8 cellular contexts compared by ENCODE assay signal in the genomic region with DNA sequence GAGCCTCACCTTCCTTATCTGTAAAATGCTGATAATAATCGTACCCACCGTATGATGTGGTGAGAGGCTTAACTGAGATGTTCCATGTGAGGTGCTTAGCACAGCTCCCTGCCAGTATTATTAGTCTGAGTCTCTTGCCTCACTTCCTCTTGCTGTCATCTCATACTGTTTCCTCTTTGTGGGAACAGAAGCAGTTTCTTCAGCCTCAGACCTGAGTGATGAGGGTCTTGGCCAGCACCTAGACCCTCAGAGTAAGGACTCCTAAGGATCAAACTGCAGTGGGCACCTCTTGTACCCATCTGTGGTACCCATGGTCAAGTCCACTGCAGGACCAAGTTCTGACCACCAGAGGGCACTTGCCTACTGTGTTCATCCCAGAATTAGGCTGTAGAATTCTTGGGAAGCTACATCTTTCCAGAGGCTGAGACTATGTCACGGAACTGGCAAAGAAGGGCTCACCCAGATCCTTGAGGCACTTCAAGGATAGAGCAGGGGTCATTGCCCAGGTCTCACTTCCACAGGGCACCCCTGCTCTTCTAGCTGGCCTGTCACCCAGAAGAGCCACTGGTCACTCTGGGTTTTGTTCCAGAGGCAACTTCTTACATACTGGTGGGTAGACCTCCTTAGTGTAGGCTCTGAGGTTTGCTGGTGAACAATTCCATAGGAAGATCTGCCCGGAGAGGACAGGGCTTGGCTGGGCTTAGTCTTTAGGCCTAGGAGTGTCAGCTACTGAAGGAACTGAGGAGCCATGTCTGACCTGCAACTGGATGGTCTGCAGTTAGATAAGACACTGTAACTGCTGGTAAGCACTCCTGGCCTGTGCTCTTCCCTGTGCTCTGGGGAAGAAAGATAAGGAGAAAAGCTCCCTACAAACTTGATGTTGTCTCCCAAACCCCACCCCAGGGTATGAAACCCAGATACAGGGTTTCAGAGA. TPM values are rescaled to one million over a fixed set of nuclear protein-coding genes. Genes with fewer than 3 reads are reported as not detected.
DNase-seq lines count a peak whose midpoint lies in the region; ATAC-seq, FAIRE-seq and TF ChIP-seq lines count a peak whose summit lies in the region.

No MANE protein-coding gene starts in this region.

- no peaks in the 10 kb centered on the region for H3K9me3 Mint-ChIP-seq in activated T-helper 2 cell treated with anti-CD3 and anti-CD28 coated beads, Interferon-gamma antibody, Interleukin-2, Interleukin-4, amounts not matched to agents 10 μg/mL and 5 μg/mL and 100 μg/mL, durations not matched to agents 14 hours and 24 hours and 36 hours

- CTCF ChIA-PET in Panc1 (lab: Charles Lee): interaction anchor here (0.6 to 1.3 kb wide), 3 partner anchors 13 to 142 kb away, joined by 3 to 4 read pairs (median 4); no protein-coding TSS in a partner anchor

- intact Hi-C loops in Panc1 (cut with micrococcal nuclease; ENCODE audit: unreplicated experiment): no loop called here
- intact Hi-C loops in activated T-helper 2 cell treated with anti-CD3 and anti-CD28 coated beads, Interferon-gamma antibody, Interleukin-2, Interleukin-4, amounts not matched to agents 10 μg/mL and 5 μg/mL and 100 μg/mL, durations not matched to agents 14 hours and 24 hours and 36 hours (cut with micrococcal nuclease): loop anchor here (1.0 to 5.0 kb wide), 2 partner anchors 154 to 554 kb away; no protein-coding TSS in a partner anchor

- POLR2A ChIA-PET in Panc1 (lab: Charles Lee): no interaction called here

- H3K27ac Mint-ChIP-seq in activated T-helper 2 cell treated with anti-CD3 and anti-CD28 coated beads, Interferon-gamma antibody, Interleukin-2, Interleukin-4, amounts not matched to agents 10 μg/mL and 5 μg/mL and 100 μg/mL, durations not matched to agents 14 hours and 24 hours and 36 hours: no peak overlapping the region

- no peak for FAIRE-seq in frontal cortex (lab: Jason Lieb, UNC)

- peak; percentile 94 for TF ChIP-seq CTCF in Panc1 (IDR thresholded peaks at IDR 0.05)

- no peak overlapping the region for H3K4me3 Mint-ChIP-seq in activated T-helper 2 cell treated with anti-CD3 and anti-CD28 coated beads, Interferon-gamma antibody, Interleukin-2, Interleukin-4, amounts not matched to agents 10 μg/mL and 5 μg/mL and 100 μg/mL, durations not matched to agents 14 hours and 24 hours and 36 hours (ENCODE audit: low read depth)

- peaks cover 2% of the 10 kb centered on the region for H3K4me1 Mint-ChIP-seq in activated T-helper 2 cell treated with anti-CD3 and anti-CD28 coated beads, Interferon-gamma antibody, Interleukin-2, Interleukin-4, amounts not matched to agents 10 μg/mL and 5 μg/mL and 100 μg/mL, durations not matched to agents 14 hours and 24 hours and 36 hours (ENCODE audit: low read depth)

- peak; percentile 85 for ATAC-seq in Panc1
- no peak for ATAC-seq in HG03520 (IDR thresholded peaks at IDR 0.05; ENCODE audit: unreplicated experiment)

- no peaks in the 10 kb centered on the region; the same call in 1 of the 2 replicates for H3K36me3 ChIP-seq in Panc1 (ENCODE audit: control insufficient read depth, insufficient read depth, low read length)

- no peaks in the 10 kb centered on the region for H3K4me1 ChIP-seq in Panc1 (ENCODE audit: control insufficient read depth, insufficient read depth, low read length)

- in situ Hi-C loops in Panc1 (cut with HindIII; ENCODE audit: low pct_unique_long_range_greater_than_20kb, low sequenced_read_pairs): no loop called here

- no peak overlapping the region for H3K27ac ChIP-seq in Panc1 (ENCODE audit: low read length)

- BruUV-seq in Panc1 (replicated peaks; lab: Mats Ljungman, UMichigan): no TSS peak

- no peaks in the 10 kb centered on the region for H3K27me3 Mint-ChIP-seq in activated T-helper 2 cell treated with anti-CD3 and anti-CD28 coated beads, Interferon-gamma antibody, Interleukin-2, Interleukin-4, amounts not matched to agents 10 μg/mL and 5 μg/mL and 100 μg/mL, durations not matched to agents 14 hours and 24 hours and 36 hours (ENCODE audit: low read depth)

- no peak overlapping the region for H3K4me3 ChIP-seq in Panc1 (ENCODE audit: low read depth in 2 of 2, low read length in 2 of 2)

- no peaks in the 10 kb centered on the region for H3K27me3 ChIP-seq in Panc1 (ENCODE audit: control insufficient read depth, insufficient read depth, low read length)

- H3K36me3 Mint-ChIP-seq in activated T-helper 2 cell treated with anti-CD3 and anti-CD28 coated beads, Interferon-gamma antibody, Interleukin-2, Interleukin-4, amounts not matched to agents 10 μg/mL and 5 μg/mL and 100 μg/mL, durations not matched to agents 14 hours and 24 hours and 36 hours (ENCODE audit: low read depth): no peaks in the 10 kb centered on the region

- no peaks in the 10 kb centered on the region for H3K9me3 ChIP-seq in Panc1 (ENCODE audit: control insufficient read depth, insufficient read depth, low read depth, low read length)

- DNase-seq in COR-L47 (lab: John Stamatoyannopoulos, UW) (peak; percentile 45), HPDE6-E6E7 (ENCODE audit: extremely low spot score) (peak; percentile 68), Panc1 (ENCODE audit: low read depth, low spot score) (peak; percentile 60), frontal cortex (ENCODE audit: low spot score in 2 of 2) (peak; percentile 45 to 69), nucleus accumbens (lab: John Stamatoyannopoulos, UW) (peak in 43 of 56 donors; percentile 5 to 81 (median 35)), 8988T (no peak)
- DNase-seq in activated T-helper 2 cell treated with anti-CD3 and anti-CD28 coated beads, Interferon-gamma antibody, Interleukin-2, Interleukin-4, amounts not matched to agents 10 μg/mL and 5 μg/mL and 100 μg/mL, durations not matched to agents 14 hours and 24 hours and 36 hours (ENCODE audit: low spot score): peak; percentile 14

RNA-seq across cellular contexts. Expression of a gene that starts 20.6 kb away (rescaled TPM):
- total RNA-seq in Panc1 (2021; ENCODE audit: unreplicated experiment) (0.90 TPM), frontal cortex (0.41 TPM)
- polyA plus RNA-seq in Panc1 (2012; ENCODE audit: insufficient read length): 1.2 TPM
- total RNA-seq in activated T-helper 2 cell treated with anti-CD3 and anti-CD28 coated beads, Interferon-gamma antibody, Interleukin-2, Interleukin-4, amounts not matched to agents 10 μg/mL and 5 μg/mL and 100 μg/mL, durations not matched to agents 14 hours and 24 hours and 36 hours: 0.25 and 0.32 TPM in 2 replicates

RNA-seq across cellular contexts. Expression of a gene that starts 30.7 kb away (rescaled TPM):
- total RNA-seq in Panc1 (2021; ENCODE audit: unreplicated experiment): 24.9 TPM
- polyA plus RNA-seq in Panc1 (2012; ENCODE audit: insufficient read length): 13.4 TPM
- total RNA-seq in activated T-helper 2 cell treated with anti-CD3 and anti-CD28 coated beads, Interferon-gamma antibody, Interleukin-2, Interleukin-4, amounts not matched to agents 10 μg/mL and 5 μg/mL and 100 μg/mL, durations not matched to agents 14 hours and 24 hours and 36 hours: 10.5 and 13.8 TPM in 2 replicates
- total RNA-seq in frontal cortex: 16.3 TPM

RNA-seq across cellular contexts. Expression of a gene that starts 52.5 kb away (rescaled TPM):
- total RNA-seq in Panc1 (2021; ENCODE audit: unreplicated experiment): 29.2 TPM
- polyA plus RNA-seq in Panc1 (2012; ENCODE audit: insufficient read length): 21.6 TPM
- total RNA-seq in activated T-helper 2 cell treated with anti-CD3 and anti-CD28 coated beads, Interferon-gamma antibody, Interleukin-2, Interleukin-4, amounts not matched to agents 10 μg/mL and 5 μg/mL and 100 μg/mL, durations not matched to agents 14 hours and 24 hours and 36 hours: 17.7 and 19.0 TPM in 2 replicates
- 86.0 TPM for total RNA-seq in frontal cortex
